In the genomic region with DNA sequence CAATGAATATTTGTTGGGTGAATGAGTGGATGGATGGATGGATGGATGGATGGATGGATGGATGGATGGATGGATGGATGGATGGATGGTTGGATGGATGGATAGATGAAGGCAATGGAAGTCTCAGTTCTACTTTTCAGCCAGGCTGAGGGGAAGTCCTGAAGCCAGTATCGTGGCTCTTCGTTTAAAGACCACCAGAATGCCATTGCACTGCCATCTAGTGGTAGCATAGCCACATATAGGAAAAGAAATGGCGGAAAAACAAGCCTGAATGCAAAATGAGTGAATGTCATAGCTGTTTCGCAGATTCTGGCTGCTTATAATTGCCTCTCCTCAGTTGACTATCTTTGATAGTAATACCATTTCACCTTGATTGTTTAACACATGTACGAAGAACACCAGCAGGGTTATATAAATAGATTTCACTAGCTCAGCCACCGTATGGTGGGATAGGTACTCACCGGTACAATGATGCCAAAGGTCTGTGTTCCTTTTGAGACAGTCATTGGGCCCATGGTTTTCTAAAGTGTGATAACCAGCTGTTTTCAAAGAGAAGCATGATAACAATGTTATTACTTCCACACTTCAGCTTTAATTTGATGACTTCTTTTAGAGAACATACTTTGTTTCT, we compare ENCODE assay signal across 1 cellular context.
TF ChIP-seq lines count a peak whose summit lies in the region.

No MANE protein-coding gene starts in this region.

TF ChIP-seq in GM23338, 12 proteins besides CTCF, POLR2A, EP300 and RAD21 (continued from another document):
- TF ChIP-seq, protein P1, sequence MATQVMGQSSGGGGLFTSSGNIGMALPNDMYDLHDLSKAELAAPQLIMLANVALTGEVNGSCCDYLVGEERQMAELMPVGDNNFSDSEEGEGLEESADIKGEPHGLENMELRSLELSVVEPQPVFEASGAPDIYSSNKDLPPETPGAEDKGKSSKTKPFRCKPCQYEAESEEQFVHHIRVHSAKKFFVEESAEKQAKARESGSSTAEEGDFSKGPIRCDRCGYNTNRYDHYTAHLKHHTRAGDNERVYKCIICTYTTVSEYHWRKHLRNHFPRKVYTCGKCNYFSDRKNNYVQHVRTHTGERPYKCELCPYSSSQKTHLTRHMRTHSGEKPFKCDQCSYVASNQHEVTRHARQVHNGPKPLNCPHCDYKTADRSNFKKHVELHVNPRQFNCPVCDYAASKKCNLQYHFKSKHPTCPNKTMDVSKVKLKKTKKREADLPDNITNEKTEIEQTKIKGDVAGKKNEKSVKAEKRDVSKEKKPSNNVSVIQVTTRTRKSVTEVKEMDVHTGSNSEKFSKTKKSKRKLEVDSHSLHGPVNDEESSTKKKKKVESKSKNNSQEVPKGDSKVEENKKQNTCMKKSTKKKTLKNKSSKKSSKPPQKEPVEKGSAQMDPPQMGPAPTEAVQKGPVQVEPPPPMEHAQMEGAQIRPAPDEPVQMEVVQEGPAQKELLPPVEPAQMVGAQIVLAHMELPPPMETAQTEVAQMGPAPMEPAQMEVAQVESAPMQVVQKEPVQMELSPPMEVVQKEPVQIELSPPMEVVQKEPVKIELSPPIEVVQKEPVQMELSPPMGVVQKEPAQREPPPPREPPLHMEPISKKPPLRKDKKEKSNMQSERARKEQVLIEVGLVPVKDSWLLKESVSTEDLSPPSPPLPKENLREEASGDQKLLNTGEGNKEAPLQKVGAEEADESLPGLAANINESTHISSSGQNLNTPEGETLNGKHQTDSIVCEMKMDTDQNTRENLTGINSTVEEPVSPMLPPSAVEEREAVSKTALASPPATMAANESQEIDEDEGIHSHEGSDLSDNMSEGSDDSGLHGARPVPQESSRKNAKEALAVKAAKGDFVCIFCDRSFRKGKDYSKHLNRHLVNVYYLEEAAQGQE (IDR thresholded peaks at IDR 0.05; ENCODE audit: unreplicated experiment): no peak
- TF ChIP-seq, protein P2, sequence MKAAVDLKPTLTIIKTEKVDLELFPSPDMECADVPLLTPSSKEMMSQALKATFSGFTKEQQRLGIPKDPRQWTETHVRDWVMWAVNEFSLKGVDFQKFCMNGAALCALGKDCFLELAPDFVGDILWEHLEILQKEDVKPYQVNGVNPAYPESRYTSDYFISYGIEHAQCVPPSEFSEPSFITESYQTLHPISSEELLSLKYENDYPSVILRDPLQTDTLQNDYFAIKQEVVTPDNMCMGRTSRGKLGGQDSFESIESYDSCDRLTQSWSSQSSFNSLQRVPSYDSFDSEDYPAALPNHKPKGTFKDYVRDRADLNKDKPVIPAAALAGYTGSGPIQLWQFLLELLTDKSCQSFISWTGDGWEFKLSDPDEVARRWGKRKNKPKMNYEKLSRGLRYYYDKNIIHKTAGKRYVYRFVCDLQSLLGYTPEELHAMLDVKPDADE (IDR thresholded peaks at IDR 0.05): no peak
- TF ChIP-seq EZH2phosphoT487 (IDR thresholded peaks at IDR 0.05; ENCODE audit: unreplicated experiment) (no peak), ZNF331 (CRISPR knock-in tag; IDR thresholded peaks at IDR 0.05; ENCODE audit: low read depth) (no peak), STAT1 (IDR thresholded peaks at IDR 0.05; ENCODE audit: unreplicated experiment) (no peak), NANOG (IDR thresholded peaks at IDR 0.05; ENCODE audit: borderline replicate concordance) (no peak)
